ENCODE assay signal across 9 cellular contexts in the genomic region with DNA sequence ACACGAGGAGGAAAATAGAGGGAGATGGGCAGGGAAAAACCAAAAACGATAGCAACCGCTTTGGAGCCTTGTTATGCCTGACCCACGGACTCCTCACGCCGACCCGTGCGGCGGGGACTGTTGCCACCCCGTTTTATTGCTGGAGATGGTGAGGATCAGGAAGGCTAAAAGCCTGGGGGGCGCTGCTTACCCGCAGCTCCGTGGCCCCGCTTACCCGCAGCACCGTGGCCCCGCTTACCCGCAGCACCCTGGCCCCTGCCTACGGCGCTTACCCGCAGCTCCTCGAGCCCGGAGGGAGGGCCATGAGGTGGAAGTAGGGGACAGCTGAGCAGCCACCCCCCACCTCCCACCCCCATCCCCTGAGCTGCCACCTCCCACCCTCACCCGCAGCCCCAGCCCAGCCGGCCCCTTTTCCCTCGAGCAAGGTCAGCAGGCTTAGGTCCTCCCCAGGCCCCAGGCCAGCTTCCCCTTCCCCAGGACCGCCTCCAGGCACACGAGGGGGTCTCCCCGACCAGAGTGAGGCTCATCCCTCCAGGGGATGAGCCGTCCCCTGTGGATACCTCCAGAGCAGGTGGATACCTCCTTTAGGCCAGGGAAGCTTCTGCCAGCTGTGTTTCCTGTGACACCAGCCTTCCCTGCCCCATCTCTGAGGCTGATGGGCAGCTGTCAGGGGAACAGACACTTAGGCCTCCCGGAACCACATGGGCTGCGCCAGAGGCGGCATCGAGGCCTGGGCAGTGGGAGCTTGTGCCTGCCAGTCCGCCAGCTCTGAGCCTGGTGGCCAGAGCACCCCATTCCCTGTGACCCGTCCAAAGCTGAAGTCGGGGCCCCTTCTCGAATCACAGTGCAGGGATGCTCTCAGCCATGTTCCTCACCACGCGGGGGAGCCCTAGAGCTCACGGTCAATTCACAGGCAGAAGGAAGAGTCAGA.
DNase-seq lines count a peak whose midpoint lies in the region; ATAC-seq and TF ChIP-seq lines count a peak whose summit lies in the region.
"Had no signal": no experiment of that assay in that cellular context is flagged by ENCODE, and none has a peak within 500 bp of the region (broad histone marks: within the 10 kb centered on the region; RNA-seq: fewer than 3 reads in every experiment).

No MANE protein-coding gene starts in this region.

- H3K27ac Mint-ChIP-seq in T-cell = no peak overlapping the region
- H3K27ac Mint-ChIP-seq in activated naive CD8-positive, alpha-beta T cell treated with anti-CD3 and anti-CD28 coated beads, Interleukin-2, amount 50 U/mL, for 24 hours = no peak overlapping the region
- H3K27ac Mint-ChIP-seq: IgD-negative memory B cell had no signal

- peak overlapping the region; percentile 37 to 79 (median 56) for H3K4me3 Mint-ChIP-seq in T-cell
- H3K4me3 Mint-ChIP-seq in activated naive CD8-positive, alpha-beta T cell treated with anti-CD3 and anti-CD28 coated beads, Interleukin-2, amount 50 U/mL, for 24 hours = no peak overlapping the region

- TF ChIP-seq CTCF in HCT116 (IDR thresholded peaks at IDR 0.05 in 2 of 3, conservative IDR thresholded peaks at IDR 0.05 in 1 of 3; ENCODE audit: borderline replicate concordance in 1 of 3, insufficient read depth in 1 of 3, low read depth in 2 of 3, low read length in 2 of 3) = peak in 2 of 3 experiments; percentile 82 to 89; a peak in 4 of 6 replicates

- no peaks in the 10 kb centered on the region for H3K36me3 ChIP-seq in BLaER1
- no peaks in the 10 kb centered on the region for H3K36me3 ChIP-seq in HCT116 (ENCODE audit: control insufficient read depth in 1 of 2, insufficient read depth in 2 of 2, low read length in 2 of 2)

- H3K27ac ChIP-seq in BLaER1 (no peak overlapping the region; the same call in 1 of the 2 replicates), HCT116 (ENCODE audit: low read depth, low read length) (no peak overlapping the region)

- H4K20me1 ChIP-seq in BLaER1 (no peaks in the 10 kb centered on the region), HCT116 (ENCODE audit: insufficient read depth) (no peaks in the 10 kb centered on the region)

- peaks cover 17 to 19% (median 18%) of the 10 kb centered on the region in 3 donors for H3K4me1 Mint-ChIP-seq in T-cell
- H3K4me1 Mint-ChIP-seq in activated naive CD8-positive, alpha-beta T cell treated with anti-CD3 and anti-CD28 coated beads, Interleukin-2, amount 50 U/mL, for 24 hours = peaks cover 18% of the 10 kb centered on the region

- H2AFZ ChIP-seq in HCT116 (ENCODE audit: low read depth, low read length, poor library complexity, severe bottlenecking) = peak overlapping the region; percentile 59

- H3K4me2 ChIP-seq in BLaER1 (peak overlapping the region; percentile 73), HCT116 (ENCODE audit: low read length) (peak overlapping the region; percentile 70)

- no peak overlapping the region for H3K9ac ChIP-seq in BLaER1
- H3K9ac ChIP-seq in HCT116 (ENCODE audit: low read length) = no peak overlapping the region

- BruUV-seq in HCT116 (replicated peaks; lab: Mats Ljungman, UMichigan) = no TSS peak

- H3K27me3 Mint-ChIP-seq in T-cell = peaks cover 12 to 41% of the 10 kb centered on the region in 2 donors
- peaks cover 34% of the 10 kb centered on the region for H3K27me3 Mint-ChIP-seq in activated naive CD8-positive, alpha-beta T cell treated with anti-CD3 and anti-CD28 coated beads, Interleukin-2, amount 50 U/mL, for 24 hours

- H3K27me3 ChIP-seq in BLaER1 (no peaks in the 10 kb centered on the region), HCT116 (ENCODE audit: insufficient read depth, low read length) (no peaks in the 10 kb centered on the region)

- no peaks in the 10 kb centered on the region for H3K9me3 Mint-ChIP-seq in T-cell
- H3K9me3 Mint-ChIP-seq in activated naive CD8-positive, alpha-beta T cell treated with anti-CD3 and anti-CD28 coated beads, Interleukin-2, amount 50 U/mL, for 24 hours = no peaks in the 10 kb centered on the region
- H3K9me3 Mint-ChIP-seq: IgD-negative memory B cell had no signal

- H3K4me3 ChIP-seq in BLaER1 = no peak overlapping the region
- H3K4me3 ChIP-seq in HCT116 (replicated peaks in 1 of 2; ENCODE audit: low read depth in 1 of 2, low read length in 2 of 2) = no peak overlapping the region

- H3K9me3 ChIP-seq in BLaER1 (no peaks in the 10 kb centered on the region), HCT116 (ENCODE audit: control insufficient read depth in 1 of 2, insufficient read depth in 1 of 2, low read depth in 1 of 2, low read length in 2 of 2) (no peaks in the 10 kb centered on the region)

- RAD21 ChIA-PET in HCT116 (lab: Charles Lee; ENCODE audit: low non-redundant PET in 1 of 2, low total read pairs in 2 of 2, uncharacterized antibody in 2 of 2, unreplicated experiment in 2 of 2) = interaction anchor here (0.7 to 3.7 kb wide), 7 partner anchors 15 to 98 kb away, joined by 3 to 43 read pairs (median 4); a partner anchor contains a TSS

- DNase-seq in HCT116 (ENCODE audit: low read depth, low spot score) = peak; percentile 40
- peak in 31 of 34 experiments; percentile 26 to 79 (median 63) for DNase-seq in T-cell
- peak; percentile 87 for DNase-seq in activated naive CD8-positive, alpha-beta T cell treated with anti-CD3 and anti-CD28 coated beads, Interleukin-2, amount 50 U/mL, for 24 hours
- peak; percentile 73 for DNase-seq in iPS-NIHi7 (ENCODE audit: extremely low spot score)
- DNase-seq in stimulated activated CD4-positive, alpha-beta T cell treated with anti-CD3 and anti-CD28 coated beads, Interleukin-2, amount 100 ng/mL, for 24 hours = peak; percentile 86
- DNase-seq in NCI-H226 = no peak

- TF ChIP-seq POLR2A in HCT116 (IDR thresholded peaks at IDR 0.05; ENCODE audit: borderline replicate concordance, extremely low read depth, insufficient read depth, insufficient read length) = no peak

- no peaks in the 10 kb centered on the region for H3K36me3 Mint-ChIP-seq in T-cell
- H3K36me3 Mint-ChIP-seq in activated naive CD8-positive, alpha-beta T cell treated with anti-CD3 and anti-CD28 coated beads, Interleukin-2, amount 50 U/mL, for 24 hours (ENCODE audit: low read depth) = no peaks in the 10 kb centered on the region
- H3K36me3 Mint-ChIP-seq: IgD-negative memory B cell had no signal

- POLR2A ChIA-PET in HCT116 (lab: Charles Lee) = interaction anchor here (0.9 to 2.6 kb wide), 5 partner anchors 15 to 76 kb away, joined by 3 to 11 read pairs (median 3); no protein-coding TSS in a partner anchor
- POLR2A ChIA-PET in T-cell (lab: Charles Lee) = interaction anchor here in 1 of 2 donors (0.6 to 1.1 kb wide), 2 partner anchors 18 to 24 kb away, joined by 3 to 8 read pairs; no protein-coding TSS in a partner anchor

- CTCF ChIA-PET in HCT116 (lab: Charles Lee) (interaction anchor here (0.8 to 8.2 kb wide), 31 partner anchors 9 to 210 kb away, joined by 3 to 340 read pairs (median 4); a partner anchor contains a TSS), T-cell (lab: Charles Lee) (interaction anchor here (0.6 to 4.7 kb wide), 21 partner anchors 9 to 955 kb away, joined by 3 to 94 read pairs (median 4); a partner anchor contains a TSS)

- no peaks in the 10 kb centered on the region for H3K79me2 ChIP-seq in HCT116 (ENCODE audit: insufficient read depth, low read length)

- no peak for TF ChIP-seq RAD21 in HCT116 (IDR thresholded peaks at IDR 0.05; ENCODE audit: low read depth)

- H3K9me2 ChIP-seq in HCT116 (ENCODE audit: insufficient read depth) = no peaks in the 10 kb centered on the region

- ATAC-seq in HCT116 (peak; percentile 77), T-cell (replicated peaks in 1 of 4) (peak; percentile 53 to 76 (median 66)), HG03280 (IDR thresholded peaks at IDR 0.05; ENCODE audit: unreplicated experiment) (no peak)
- ATAC-seq in activated naive CD8-positive, alpha-beta T cell treated with anti-CD3 and anti-CD28 coated beads, Interleukin-2, amount 50 U/mL, for 24 hours = peak; percentile 65

- intact Hi-C loops in HCT116 (cut with micrococcal nuclease) = loop anchor here (1.0 kb wide), 2 partner anchors 71 to 75 kb away; no protein-coding TSS in a partner anchor

- H3K4me1 ChIP-seq in BLaER1 (peaks cover 20% of the 10 kb centered on the region), HCT116 (ENCODE audit: control insufficient read depth in 1 of 2, insufficient read depth in 2 of 2, low read length in 2 of 2) (peaks cover 15 to 35% of the 10 kb centered on the region in 2 experiments)

TF ChIP-seq in HCT116, 20 proteins besides CTCF, POLR2A, EP300 and RAD21:
- TF ChIP-seq CBX3 (IDR thresholded peaks at IDR 0.05; ENCODE audit: low read depth) (no peak), CEBPB (IDR thresholded peaks at IDR 0.05; ENCODE audit: low read depth) (no peak), SIN3A (IDR thresholded peaks at IDR 0.05; ENCODE audit: low read depth) (no peak), ELF1 (IDR thresholded peaks at IDR 0.05; ENCODE audit: borderline replicate concordance, low read depth) (no peak), ZFX (IDR thresholded peaks at IDR 0.05) (no peak), YY1 (IDR thresholded peaks at IDR 0.05; ENCODE audit: extremely low read depth, insufficient replicate concordance, low read depth, low read length) (peak; percentile 26), SP1 (IDR thresholded peaks at IDR 0.05; ENCODE audit: low read depth) (no peak)
